6 cellular contexts compared by ENCODE assay signal in genomic region chrX:21775128-21775527, GRCh38. TPM values are rescaled to one million over a fixed set of nuclear protein-coding genes. Genes with fewer than 3 reads are reported as not detected.
"Had no signal": no experiment of that assay in that cellular context is flagged by ENCODE, and none has a peak within 500 bp of the region (broad histone marks: within the 10 kb centered on the region; RNA-seq: fewer than 3 reads in every experiment).

No MANE protein-coding gene starts in this region.

RNA-seq across cellular contexts. Expression of gene SMPX, which starts 17.2 kb away (rescaled TPM):
- total RNA-seq: OCI-LY7, PC-9, Peyer's patch, RPMI7951, SJSA1 had no signal
- polyA plus RNA-seq: SK-N-SH had no signal
